ENCODE assay signal across 14 cellular contexts in genomic region chr2:240465268-240465764, GRCh38. TPM values are rescaled to one million over a fixed set of nuclear protein-coding genes. Genes with fewer than 3 reads are reported as not detected.
DNase-seq lines count a peak whose midpoint lies in the region; ATAC-seq and TF ChIP-seq lines count a peak whose summit lies in the region.
"Had no signal": no experiment of that assay in that cellular context is flagged by ENCODE, and none has a peak within 500 bp of the region (broad histone marks: within the 10 kb centered on the region; RNA-seq: fewer than 3 reads in every experiment).

No MANE protein-coding gene starts in this region.

- DNase-seq in activated T-cell treated with anti-CD3 and anti-CD28 coated beads, Interleukin-2, amount 50 U/mL, for 1 hour, result peak; percentile 13
- DNase-seq in activated T-cell treated with anti-CD3 and anti-CD28 coated beads, Interleukin-2, amount 50 U/mL, for 24 hours, result no peak
- peak; percentile 0 for DNase-seq in astrocyte of the hippocampus (ENCODE audit: low read depth, low spot score)
- peak; percentile 39 for DNase-seq in lower lobe of right lung
- DNase-seq in thoracic aorta (ENCODE audit: low spot score), result peak; percentile 0
- no peak for DNase-seq in KBM-7
- no peak for DNase-seq in SIG-M5 (lab: John Stamatoyannopoulos, UW)
- no peak for DNase-seq in hippocampal formation (lab: John Stamatoyannopoulos, UW)
- DNase-seq: activated CD4-positive, CD25-positive, alpha-beta regulatory T cell; DMS 273 treated with DMSO at 0.1 percent for 48 hours; mammary epithelial cell; stimulated activated CD4-positive, alpha-beta T cell treated with anti-CD3 and anti-CD28 coated beads, Interleukin-12 subunit alpha, Interleukin-12 subunit beta, amount 100 ng/mL, for 4 hours; upper lobe of right lung had no signal

- intact Hi-C loops in lower lobe of right lung (cut with DNase I), result no loop called here

- H3K4me3 ChIP-seq in lower lobe of right lung, result no peak overlapping the region
- H3K4me3 ChIP-seq in thoracic aorta, result no peak overlapping the region
- H3K4me3 ChIP-seq: upper lobe of right lung had no signal

- H3K27me3 Mint-ChIP-seq in activated T-cell treated with anti-CD3 and anti-CD28 coated beads, Interleukin-2, amount 50 U/mL, for 24 hours, result no peaks in the 10 kb centered on the region

- no peaks in the 10 kb centered on the region for H3K36me3 Mint-ChIP-seq in activated T-cell treated with anti-CD3 and anti-CD28 coated beads, Interleukin-2, amount 50 U/mL, for 24 hours (ENCODE audit: low read depth)

- no peak overlapping the region for H3K27ac Mint-ChIP-seq in activated T-cell treated with anti-CD3 and anti-CD28 coated beads, Interleukin-2, amount 50 U/mL, for 24 hours

- H3K4me1 ChIP-seq in lower lobe of right lung, result no peaks in the 10 kb centered on the region
- H3K4me1 ChIP-seq in thoracic aorta (ENCODE audit: control insufficient read depth in 1 of 2, low read depth in 2 of 2), result no peaks in the 10 kb centered on the region
- H3K4me1 ChIP-seq: upper lobe of right lung had no signal

- no peak for TF ChIP-seq CTCF in lower lobe of right lung (IDR thresholded peaks at IDR 0.05)
- TF ChIP-seq CTCF in thoracic aorta (IDR thresholded peaks at IDR 0.05), result no peak

- H3K4me1 Mint-ChIP-seq in activated T-cell treated with anti-CD3 and anti-CD28 coated beads, Interleukin-2, amount 50 U/mL, for 24 hours (ENCODE audit: low read depth), result no peaks in the 10 kb centered on the region

- H3K27ac ChIP-seq in lower lobe of right lung (no peak overlapping the region), thoracic aorta (no peak overlapping the region)
- H3K27ac ChIP-seq: neutrophil, upper lobe of right lung had no signal

- H3K4me3 Mint-ChIP-seq in activated T-cell treated with anti-CD3 and anti-CD28 coated beads, Interleukin-2, amount 50 U/mL, for 24 hours, result no peak overlapping the region

- in situ Hi-C loops in KBM-7 (cut with MboI; ENCODE audit: low pct_unique_long_range_greater_than_20kb, low sequenced_read_pairs), result no loop called here

- H3K27me3 ChIP-seq in lower lobe of right lung (ENCODE audit: low read depth), result no peaks in the 10 kb centered on the region
- H3K27me3 ChIP-seq in thoracic aorta (replicated peaks; ENCODE audit: insufficient read depth), result no peaks in the 10 kb centered on the region
- H3K27me3 ChIP-seq: neutrophil, upper lobe of right lung had no signal

- H3K9me3 ChIP-seq in lower lobe of right lung (no peaks in the 10 kb centered on the region), thoracic aorta (no peaks in the 10 kb centered on the region)
- H3K9me3 ChIP-seq: neutrophil, upper lobe of right lung had no signal

- H3K9me3 Mint-ChIP-seq in activated T-cell treated with anti-CD3 and anti-CD28 coated beads, Interleukin-2, amount 50 U/mL, for 24 hours, result no peaks in the 10 kb centered on the region

- no peaks in the 10 kb centered on the region for H3K36me3 ChIP-seq in lower lobe of right lung
- H3K36me3 ChIP-seq in thoracic aorta, result peaks cover 24% of the 10 kb centered on the region
- H3K36me3 ChIP-seq: neutrophil, upper lobe of right lung had no signal

- ATAC-seq in lower lobe of right lung (no peak), thoracic aorta (ENCODE audit: insufficient number of reproducible peaks, low FRiP score, low read depth) (no peak)
- ATAC-seq: upper lobe of right lung had no signal

RNA-seq across cellular contexts. Expression of gene GPC1, which starts 29.9 kb away (rescaled TPM):
- 14.7 TPM for total RNA-seq in lower lobe of right lung
- total RNA-seq in thoracic aorta, result 100 to 1,000 TPM in 1 of 2 donors, 10 to 100 TPM in 1; 94.2 to 162 TPM

Comparison
In these comparisons a context has a peak if more than half of its experiments do, and no peak if none do; other contexts are left out.
1. DNase-seq: peak in activated T-cell treated with anti-CD3 and anti-CD28 coated beads, Interleukin-2, amount 50 U/mL, for 1 hour (single experiment), astrocyte of the hippocampus (single experiment), lower lobe of right lung (single experiment) and thoracic aorta (single experiment); none in activated T-cell treated with anti-CD3 and anti-CD28 coated beads, Interleukin-2, amount 50 U/mL, for 24 hours (single experiment), KBM-7 (single experiment), SIG-M5 (single experiment) and hippocampal formation (0 of 2).